Comparison of ENCODE assay signal across 18 cellular contexts in genomic region chr20:58431134-58431533, GRCh38. TPM values are rescaled to one million over a fixed set of nuclear protein-coding genes. Genes with fewer than 3 reads are reported as not detected.
DNase-seq lines count a peak whose midpoint lies in the region; ATAC-seq and TF ChIP-seq lines count a peak whose summit lies in the region.
"Had no signal": no experiment of that assay in that cellular context is flagged by ENCODE, and none has a peak within 500 bp of the region (broad histone marks: within the 10 kb centered on the region; RNA-seq: fewer than 3 reads in every experiment).

No MANE protein-coding gene starts in this region.

- peaks cover 8 to 23% (median 15%) of the 10 kb centered on the region in 11 experiments; a peak in 21 of 22 replicates for H3K9me3 ChIP-seq in BLaER1 treated with 17β-estradiol and CSF1 and Interleukin-3, amounts not matched to agents 10 nM and 100 nM (replicated peaks in 1 of 11)
- H3K9me3 ChIP-seq in IMR-90 (ENCODE audit: control insufficient read depth, insufficient read depth, low read length): no peaks in the 10 kb centered on the region

- no peaks in the 10 kb centered on the region for H3K27me3 Mint-ChIP-seq in nephron progenitor cell (ENCODE audit: low read depth, poor library complexity)
- H3K27me3 Mint-ChIP-seq: B cell; CD4-positive, alpha-beta memory T cell had no signal

- POLR2A ChIA-PET in IMR-90 (lab: Charles Lee; ENCODE audit: unreplicated experiment): no interaction called here

- dilution Hi-C loops in IMR-90 (cut with HindIII; ENCODE audit: low sequenced_read_pairs, unreplicated experiment): no loop called here

- no peak for TF ChIP-seq RAD21 in IMR-90 (IDR thresholded peaks at IDR 0.05; ENCODE audit: low read length)

- no peak overlapping the region for H3K4ac ChIP-seq in IMR-90 (ENCODE audit: low read depth, low read length)

- CTCF ChIA-PET in IMR-90 (lab: Yijun Ruan, JAX): interaction anchor here (0.6 to 0.8 kb wide), 2 partner anchors 22 to 27 kb away, joined by 3 read pairs; no protein-coding TSS in a partner anchor

- no CpG with 5 or more reads among the region's 2 CpGs for WGBS in IMR-90 (ENCODE audit: extremely low coverage in 2 of 2, insufficient read length in 1 of 2), 2 experiments

- H4K91ac ChIP-seq in IMR-90 (ENCODE audit: insufficient read depth, low read depth, low read length): no peak overlapping the region

- no TSS peak for BruUV-seq in IMR-90 (replicated peaks; lab: Mats Ljungman, UMichigan)

- no peak overlapping the region; a peak in 1 of 22 replicates for H3K27ac ChIP-seq in BLaER1 treated with 17β-estradiol and CSF1 and Interleukin-3, amounts not matched to agents 10 nM and 100 nM
- H3K27ac ChIP-seq in IMR-90 (ENCODE audit: insufficient read depth, low read length) (no peak overlapping the region), caudate nucleus (ENCODE audit: low read depth, low read length) (no peak overlapping the region)
- H3K27ac ChIP-seq: SK-N-MC had no signal

- TF ChIP-seq CTCF in IMR-90 (conservative IDR thresholded peaks at IDR 0.05; ENCODE audit: low read depth, low read length): no peak
- TF ChIP-seq CTCF in nephron progenitor cell (IDR thresholded peaks at IDR 0.05): no peak

- no peak overlapping the region for H3K9ac ChIP-seq in BLaER1 treated with 17β-estradiol and CSF1 and Interleukin-3, amounts not matched to agents 10 nM and 100 nM
- no peak overlapping the region for H3K9ac ChIP-seq in IMR-90 (ENCODE audit: low read depth, low read length)

- H2BK15ac ChIP-seq in IMR-90 (ENCODE audit: low read depth, low read length): no peak overlapping the region

- DNase-seq in IMR-90 (peak; percentile 55), fibroblast of gingiva (ENCODE audit: low read depth) (peak; percentile 60), stromal cell of bone marrow (ENCODE audit: low read depth) (peak; percentile 27), nephron progenitor cell (no peak), caudate nucleus (lab: John Stamatoyannopoulos, UW) (no peak)
- DNase-seq: Calu3; CD4-positive, alpha-beta memory T cell; HCEC 1CT; KG1; NCI-H146; NCI-H2227 treated with DMSO at 0.1 percent for 48 hours; NCI-H524; Right ventricle myocardium superior had no signal

- peaks cover 5% of the 10 kb centered on the region for H3K4me1 Mint-ChIP-seq in nephron progenitor cell

- no peak overlapping the region for H2BK120ac ChIP-seq in IMR-90 (ENCODE audit: low read depth, low read length)

- peaks cover 42 to 100% (median 79%) of the 10 kb centered on the region in 11 experiments; a peak in 21 of 22 replicates for H4K20me1 ChIP-seq in BLaER1 treated with 17β-estradiol and CSF1 and Interleukin-3, amounts not matched to agents 10 nM and 100 nM
- H4K20me1 ChIP-seq in IMR-90 (ENCODE audit: insufficient read depth, low read length): peaks cover 58% of the 10 kb centered on the region

- ATAC-seq in IMR-90 (ENCODE audit: low read depth) (peak; percentile 39; the same call in 1 of the 2 replicates), HG02623 (IDR thresholded peaks at IDR 0.05; ENCODE audit: unreplicated experiment) (no peak)
- ATAC-seq: Panc1 had no signal

- H3K4me3 ChIP-seq in BLaER1 treated with 17β-estradiol and CSF1 and Interleukin-3, amounts not matched to agents 10 nM and 100 nM: no peak overlapping the region
- no peak overlapping the region for H3K4me3 ChIP-seq in IMR-90 (ENCODE audit: insufficient read depth, low read depth, low read length)
- H3K4me3 ChIP-seq: SK-N-MC had no signal

- peaks cover 44% of the 10 kb centered on the region for H3K36me3 Mint-ChIP-seq in nephron progenitor cell (ENCODE audit: low read depth)

- TF ChIP-seq POLR2A in IMR-90 (IDR thresholded peaks at IDR 0.05; ENCODE audit: low read depth, low read length): no peak

- no peak overlapping the region for H2AK5ac ChIP-seq in IMR-90 (ENCODE audit: low read depth, low read length)

- H3K27me3 ChIP-seq in BLaER1 treated with 17β-estradiol and CSF1 and Interleukin-3, amounts not matched to agents 10 nM and 100 nM: no peaks in the 10 kb centered on the region
- H3K27me3 ChIP-seq in IMR-90 (ENCODE audit: control insufficient read depth, insufficient read depth, low read length): no peaks in the 10 kb centered on the region

- in situ Hi-C loops in IMR-90 (cut with MboI; ENCODE audit: low sequenced_read_pairs): loop anchor here (10.0 kb wide), 1 partner anchor 196 kb away; no protein-coding TSS in a partner anchor

- H2AK9ac ChIP-seq in IMR-90 (replicated peaks; ENCODE audit: low read depth, low read length, poor library complexity): no peak overlapping the region

- no peak overlapping the region for H3K56ac ChIP-seq in IMR-90 (ENCODE audit: extremely low read depth, insufficient read depth, low read length)

- peaks cover 67 to 91% of the 10 kb centered on the region in 2 experiments for H3K79me1 ChIP-seq in IMR-90 (ENCODE audit: low read depth in 1 of 2, low read length in 2 of 2)

- intact Hi-C loops in IMR-90 (cut with micrococcal nuclease): loop anchor here (5.0 kb wide), 1 partner anchor 194 kb away; no protein-coding TSS in a partner anchor

- H2BK5ac ChIP-seq in IMR-90 (ENCODE audit: low read depth, low read length, poor library complexity, severe bottlenecking): no peak overlapping the region

- no peaks in the 10 kb centered on the region for H3K9me3 Mint-ChIP-seq in nephron progenitor cell
- H3K9me3 Mint-ChIP-seq: CD4-positive, alpha-beta memory T cell had no signal

- H3K9me1 ChIP-seq in IMR-90 (ENCODE audit: insufficient read depth, low read length): peaks cover 35% of the 10 kb centered on the region

- peaks cover 69 to 98% (median 80%) of the 10 kb centered on the region in 11 experiments for H3K36me3 ChIP-seq in BLaER1 treated with 17β-estradiol and CSF1 and Interleukin-3, amounts not matched to agents 10 nM and 100 nM
- peaks cover 4% of the 10 kb centered on the region; the same call in 1 of the 2 replicates for H3K36me3 ChIP-seq in IMR-90 (ENCODE audit: control insufficient read depth, insufficient read depth, low read length)

- no peak overlapping the region for H2BK20ac ChIP-seq in IMR-90 (ENCODE audit: low read depth, low read length)

- H4K8ac ChIP-seq in IMR-90 (ENCODE audit: low read depth in 2 of 2, low read length in 2 of 2): no peak overlapping the region

- H3K18ac ChIP-seq in IMR-90 (ENCODE audit: low read depth, low read length): no peak overlapping the region

- H3K4me3 Mint-ChIP-seq in nephron progenitor cell: no peak overlapping the region
- H3K4me3 Mint-ChIP-seq: B cell; CD4-positive, alpha-beta memory T cell had no signal

- H3K23ac ChIP-seq in IMR-90 (ENCODE audit: low read depth, low read length): no peak overlapping the region

- H4K5ac ChIP-seq in IMR-90 (ENCODE audit: low read depth, low read length): no peak overlapping the region

- H3K4me1 ChIP-seq in BLaER1 treated with 17β-estradiol and CSF1 and Interleukin-3, amounts not matched to agents 10 nM and 100 nM: peaks cover 24 to 36% (median 28%) of the 10 kb centered on the region in 10 experiments
- H3K4me1 ChIP-seq in IMR-90 (ENCODE audit: control insufficient read depth, insufficient read depth, low read length): peaks cover 21% of the 10 kb centered on the region

- no peak overlapping the region for H3K27ac Mint-ChIP-seq in nephron progenitor cell
- H3K27ac Mint-ChIP-seq: B cell had no signal

- peak overlapping the region; percentile 31 to 75 (median 63); a peak in 14 of 22 replicates for H3K4me2 ChIP-seq in BLaER1 treated with 17β-estradiol and CSF1 and Interleukin-3, amounts not matched to agents 10 nM and 100 nM
- H3K4me2 ChIP-seq in IMR-90 (ENCODE audit: low read depth, low read length): no peak overlapping the region; the same call in 1 of the 2 replicates

- no peak overlapping the region for H3K14ac ChIP-seq in IMR-90 (replicated peaks; ENCODE audit: low read depth, low read length)

- no peak overlapping the region for H2AFZ ChIP-seq in IMR-90 (replicated peaks; ENCODE audit: low read length, poor library complexity)

TF ChIP-seq in IMR-90, 13 proteins besides CTCF, POLR2A, EP300 and RAD21:
- no peak for TF ChIP-seq USF2 (IDR thresholded peaks at IDR 0.05; ENCODE audit: low read depth, low read length)
- no peak for TF ChIP-seq MXI1 (IDR thresholded peaks at IDR 0.05; ENCODE audit: borderline replicate concordance, low read depth, low read length)
- no peak for TF ChIP-seq MAFK (IDR thresholded peaks at IDR 0.05; ENCODE audit: low read depth, low read length)
- TF ChIP-seq CEBPB (IDR thresholded peaks at IDR 0.05; ENCODE audit: low read depth, low read length): 0 out of 2 replicates have a peak, but pooled peaks have one; percentile 2
- no peak for TF ChIP-seq NFE2L2 (IDR thresholded peaks at IDR 0.05; ENCODE audit: low read depth, low read length)
- no peak for TF ChIP-seq CHD1 (IDR thresholded peaks at IDR 0.05; ENCODE audit: low read depth, low read length)
- TF ChIP-seq ELK1 (IDR thresholded peaks at IDR 0.05; ENCODE audit: borderline replicate concordance, low read depth, low read length): no peak
- no peak for TF ChIP-seq RFX5 (IDR thresholded peaks at IDR 0.05; ENCODE audit: low read depth, low read length)
TF ChIP-seq in IMR-90: peak in this region for 1.

RNA-seq across cellular contexts. Expression of gene VAPB, which starts 42.1 kb away (rescaled TPM):
- total RNA-seq in IMR-90 (2012; rRNA removed): 9.1 and 12.8 TPM in 2 replicates
- polyA plus RNA-seq in IMR-90 (2012; rRNA removed): 20.8 and 26.0 TPM in 2 replicates
- 8.2 and 10.0 TPM in 2 replicates for polyA plus RNA-seq in IMR-90 (2012; cell fraction: cytosol; rRNA removed)
- polyA plus RNA-seq in IMR-90 (2012; cell fraction: nucleus; rRNA removed; ENCODE audit: low replicate concordance): 9.1 and 22.4 TPM in 2 replicates

Comparison
In these comparisons a context has a peak if more than half of its experiments do, and no peak if none do; other contexts are left out.
1. DNase-seq: peak in IMR-90 (single experiment), fibroblast of gingiva (single experiment) and stromal cell of bone marrow (single experiment); none in nephron progenitor cell (single experiment) and caudate nucleus (0 of 61).